16 cellular contexts compared by ENCODE assay signal in the genomic region with DNA sequence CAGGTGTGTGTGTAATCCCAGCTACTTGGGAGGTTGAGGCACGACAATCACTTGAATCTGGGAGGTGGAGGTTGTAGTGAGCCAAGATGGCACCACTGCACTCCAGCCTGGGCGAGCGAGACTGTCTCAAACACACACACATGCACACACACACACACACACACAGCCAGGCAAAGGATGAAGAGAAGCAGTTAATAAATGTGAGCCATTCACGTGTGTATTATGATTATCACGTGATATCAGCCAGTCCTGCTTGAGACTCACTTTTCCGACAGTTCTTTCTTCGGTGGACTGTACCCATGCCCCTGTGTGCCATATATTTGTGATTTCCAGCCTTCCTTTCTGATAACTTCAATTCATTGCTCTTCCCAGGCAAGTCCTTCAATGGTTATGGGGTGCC.
"Had no signal": no experiment of that assay in that cellular context is flagged by ENCODE, and none has a peak within 500 bp of the region (broad histone marks: within the 10 kb centered on the region; RNA-seq: fewer than 3 reads in every experiment).

No MANE protein-coding gene starts in this region.

- H3K4me3 Mint-ChIP-seq: activated T-helper 17 cell treated with anti-CD3 and anti-CD28 coated beads, Interleukin-2, amount 50 U/mL, for 72 hours had no signal

- H3K36me3 ChIP-seq: breast epithelium, left ventricle myocardium inferior, suprapubic skin, transverse colon had no signal

- ATAC-seq: activated T-helper 17 cell treated with anti-CD3 and anti-CD28 coated beads, Interleukin-2, amount 50 U/mL, for 72 hours; stimulated activated naive CD8-positive, alpha-beta T cell treated with anti-CD3 and anti-CD28 coated beads, Interleukin-15, Interleukin-2, amounts not matched to agents 100 U/mL and 50 U/mL, for 24 hours had no signal

- FAIRE-seq: astrocyte, frontal cortex had no signal

- H3K4me1 ChIP-seq: breast epithelium, left ventricle myocardium inferior, suprapubic skin had no signal

- DNase-seq: activated CD4-positive, alpha-beta T cell treated with anti-CD3 and anti-CD28 coated beads, Interleukin-2, amount 50 U/mL, for 4 hours; activated naive CD4-positive, alpha-beta T cell; activated T-cell treated with anti-CD3 and anti-CD28 coated beads, Interleukin-2, amount 50 U/mL, for 1 hour; cerebellar nuclear complex; effector CD4-positive, alpha-beta T cell; left ventricle myocardium inferior; posterior cingulate gyrus; stimulated activated naive CD8-positive, alpha-beta T cell treated with anti-CD3 and anti-CD28 coated beads, Interleukin-15, Interleukin-2, amounts not matched to agents 100 U/mL and 50 U/mL, for 24 hours; T1000; transverse colon had no signal

- H3K27ac ChIP-seq: breast epithelium, left ventricle myocardium inferior, neutrophil, suprapubic skin, transverse colon had no signal

- H3K9me3 Mint-ChIP-seq: activated T-helper 17 cell treated with anti-CD3 and anti-CD28 coated beads, Interleukin-2, amount 50 U/mL, for 72 hours had no signal

- H3K27ac Mint-ChIP-seq: activated T-helper 17 cell treated with anti-CD3 and anti-CD28 coated beads, Interleukin-2, amount 50 U/mL, for 72 hours had no signal

- H3K9me3 ChIP-seq: breast epithelium, left ventricle myocardium inferior, neutrophil, suprapubic skin, transverse colon had no signal

- H3K27me3 Mint-ChIP-seq: activated T-helper 17 cell treated with anti-CD3 and anti-CD28 coated beads, Interleukin-2, amount 50 U/mL, for 72 hours had no signal

- H3K4me3 ChIP-seq: breast epithelium, left ventricle myocardium inferior, suprapubic skin, transverse colon had no signal

- H3K27me3 ChIP-seq: breast epithelium, neutrophil, suprapubic skin, transverse colon had no signal
